Comparison of ENCODE assay signal across 1 cellular context in genomic region chr10:49538381-49539319, GRCh38.
TF ChIP-seq lines count a peak whose summit lies in the region.

TSS of gene ERCC6 (minus strand) at chr10:49539121.

TF ChIP-seq in K562, 482 proteins besides CTCF, POLR2A, EP300 and RAD21 (continued from another document and continues in another):
- TF ChIP-seq ZNF740 (CRISPR knock-in tag; IDR thresholded peaks at IDR 0.05) (0 out of 2 replicates have a peak, but pooled peaks have one; percentile 11), ZNF740 (tag; IDR thresholded peaks at IDR 0.05) (no peak), SRSF7 (optimal IDR thresholded peaks at IDR 0.05; ENCODE audit: low read depth, low read length) (no peak), FOXK1 (CRISPR knock-in tag; IDR thresholded peaks at IDR 0.05; ENCODE audit: borderline replicate concordance) (no peak), TARDBP (IDR thresholded peaks at IDR 0.05) (no peak), ARID1B (IDR thresholded peaks at IDR 0.05) (no peak), ZNF586 (CRISPR knock-in tag; conservative IDR thresholded peaks at IDR 0.05) (no peak), MLX (CRISPR knock-in tag; conservative IDR thresholded peaks at IDR 0.05) (no peak), ZNF124 (CRISPR knock-in tag; IDR thresholded peaks at IDR 0.05) (no peak), ZNF766 (CRISPR knock-in tag; conservative IDR thresholded peaks at IDR 0.05) (peak; percentile 41), LARP7 (IDR thresholded peaks at IDR 0.05) (no peak), ZBTB12 (CRISPR knock-in tag; IDR thresholded peaks at IDR 0.05) (0 out of 2 replicates have a peak, but pooled peaks have one; percentile 27), HMG20B (CRISPR knock-in tag; IDR thresholded peaks at IDR 0.05) (no peak), CTBP1 (IDR thresholded peaks at IDR 0.05; ENCODE audit: borderline replicate concordance) (peak; percentile 93), ZNF347 (CRISPR knock-in tag; IDR thresholded peaks at IDR 0.05; ENCODE audit: low read depth) (no peak), SIN3B (IDR thresholded peaks at IDR 0.05; ENCODE audit: low read depth) (peak; percentile 77), C11orf30 (IDR thresholded peaks at IDR 0.05; ENCODE audit: low read depth) (peak; percentile 65), ZNF764 (CRISPR knock-in tag; IDR thresholded peaks at IDR 0.05; ENCODE audit: low read depth) (peak; percentile 87), RFX5 (IDR thresholded peaks at IDR 0.05; ENCODE audit: low read depth, low read length) (no peak), ZNF184 (CRISPR knock-in tag; IDR thresholded peaks at IDR 0.05) (no peak), NFIX (CRISPR knock-in tag; IDR thresholded peaks at IDR 0.05; ENCODE audit: low read depth) (no peak), NCOA2 (IDR thresholded peaks at IDR 0.05; ENCODE audit: partially characterized antibody in 2 of 2) (no peak), ZFP1 (CRISPR knock-in tag; IDR thresholded peaks at IDR 0.05) (no peak), ZNF695 (CRISPR knock-in tag; IDR thresholded peaks at IDR 0.05) (no peak), TCF15 (CRISPR knock-in tag; IDR thresholded peaks at IDR 0.05) (no peak), DLX4 (CRISPR knock-in tag; IDR thresholded peaks at IDR 0.05) (no peak), SMAD4 (CRISPR knock-in tag; conservative IDR thresholded peaks at IDR 0.05) (peak; percentile 43; the same call in 1 of the 2 replicates), ZNF140 (CRISPR knock-in tag; IDR thresholded peaks at IDR 0.05) (no peak), ZBED1 (IDR thresholded peaks at IDR 0.05) (no peak), HNRNPK (IDR thresholded peaks at IDR 0.05; ENCODE audit: low read depth, low read length, poor library complexity, severe bottlenecking) (no peak), RNF219 (CRISPR knock-in tag; IDR thresholded peaks at IDR 0.05) (no peak), RHOXF2B (CRISPR knock-in tag; conservative IDR thresholded peaks at IDR 0.05) (no peak), SOX6 (IDR thresholded peaks at IDR 0.05) (0 out of 2 replicates have a peak, but pooled peaks have one; percentile 33), HOMEZ (CRISPR knock-in tag; IDR thresholded peaks at IDR 0.05) (no peak), TCF3 (CRISPR knock-in tag; IDR thresholded peaks at IDR 0.05) (no peak), KDM1A (IDR thresholded peaks at IDR 0.05) (no peak), PCBP1 (IDR thresholded peaks at IDR 0.05; ENCODE audit: low read depth, low read length, poor library complexity, severe bottlenecking) (no peak), ZNF280A (IDR thresholded peaks at IDR 0.05; ENCODE audit: low read depth, partially characterized antibody) (no peak), HDAC6 (IDR thresholded peaks at IDR 0.05; ENCODE audit: low read depth, low read length) (no peak), BACH1 (tag; IDR thresholded peaks at IDR 0.05) (no peak), ETV6 (IDR thresholded peaks at IDR 0.05; ENCODE audit: borderline replicate concordance in 1 of 2, low read depth in 2 of 2, low read length in 1 of 2) (no peak), ETV6 (CRISPR knock-in tag; IDR thresholded peaks at IDR 0.05; ENCODE audit: borderline replicate concordance) (no peak), HDAC3 (IDR thresholded peaks at IDR 0.05; ENCODE audit: borderline replicate concordance, partially characterized antibody) (no peak), GABPB1 (CRISPR knock-in tag; IDR thresholded peaks at IDR 0.05) (peak; percentile 84), SRSF9 (IDR thresholded peaks at IDR 0.05; ENCODE audit: borderline replicate concordance, low read depth, low read length) (no peak), TSHZ1 (CRISPR knock-in tag; IDR thresholded peaks at IDR 0.05) (no peak), PRMT5 (CRISPR knock-in tag; IDR thresholded peaks at IDR 0.05) (no peak)
- TF ChIP-seq, protein P1, sequence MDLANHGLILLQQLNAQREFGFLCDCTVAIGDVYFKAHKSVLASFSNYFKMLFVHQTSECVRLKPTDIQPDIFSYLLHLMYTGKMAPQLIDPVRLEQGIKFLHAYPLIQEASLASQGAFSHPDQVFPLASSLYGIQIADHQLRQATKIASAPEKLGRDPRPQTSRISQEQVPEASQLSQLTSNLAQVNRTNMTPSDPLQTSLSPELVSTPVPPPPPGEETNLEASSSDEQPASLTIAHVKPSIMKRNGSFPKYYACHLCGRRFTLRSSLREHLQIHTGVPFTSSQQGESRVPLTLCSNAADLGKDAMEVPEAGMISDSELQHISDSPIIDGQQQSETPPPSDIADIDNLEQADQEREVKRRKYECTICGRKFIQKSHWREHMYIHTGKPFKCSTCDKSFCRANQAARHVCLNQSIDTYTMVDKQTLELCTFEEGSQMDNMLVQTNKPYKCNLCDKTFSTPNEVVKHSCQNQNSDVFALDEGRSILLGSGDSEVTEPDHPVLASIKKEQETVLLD (IDR thresholded peaks at IDR 0.05): peak; percentile 96
- TF ChIP-seq, protein P2, sequence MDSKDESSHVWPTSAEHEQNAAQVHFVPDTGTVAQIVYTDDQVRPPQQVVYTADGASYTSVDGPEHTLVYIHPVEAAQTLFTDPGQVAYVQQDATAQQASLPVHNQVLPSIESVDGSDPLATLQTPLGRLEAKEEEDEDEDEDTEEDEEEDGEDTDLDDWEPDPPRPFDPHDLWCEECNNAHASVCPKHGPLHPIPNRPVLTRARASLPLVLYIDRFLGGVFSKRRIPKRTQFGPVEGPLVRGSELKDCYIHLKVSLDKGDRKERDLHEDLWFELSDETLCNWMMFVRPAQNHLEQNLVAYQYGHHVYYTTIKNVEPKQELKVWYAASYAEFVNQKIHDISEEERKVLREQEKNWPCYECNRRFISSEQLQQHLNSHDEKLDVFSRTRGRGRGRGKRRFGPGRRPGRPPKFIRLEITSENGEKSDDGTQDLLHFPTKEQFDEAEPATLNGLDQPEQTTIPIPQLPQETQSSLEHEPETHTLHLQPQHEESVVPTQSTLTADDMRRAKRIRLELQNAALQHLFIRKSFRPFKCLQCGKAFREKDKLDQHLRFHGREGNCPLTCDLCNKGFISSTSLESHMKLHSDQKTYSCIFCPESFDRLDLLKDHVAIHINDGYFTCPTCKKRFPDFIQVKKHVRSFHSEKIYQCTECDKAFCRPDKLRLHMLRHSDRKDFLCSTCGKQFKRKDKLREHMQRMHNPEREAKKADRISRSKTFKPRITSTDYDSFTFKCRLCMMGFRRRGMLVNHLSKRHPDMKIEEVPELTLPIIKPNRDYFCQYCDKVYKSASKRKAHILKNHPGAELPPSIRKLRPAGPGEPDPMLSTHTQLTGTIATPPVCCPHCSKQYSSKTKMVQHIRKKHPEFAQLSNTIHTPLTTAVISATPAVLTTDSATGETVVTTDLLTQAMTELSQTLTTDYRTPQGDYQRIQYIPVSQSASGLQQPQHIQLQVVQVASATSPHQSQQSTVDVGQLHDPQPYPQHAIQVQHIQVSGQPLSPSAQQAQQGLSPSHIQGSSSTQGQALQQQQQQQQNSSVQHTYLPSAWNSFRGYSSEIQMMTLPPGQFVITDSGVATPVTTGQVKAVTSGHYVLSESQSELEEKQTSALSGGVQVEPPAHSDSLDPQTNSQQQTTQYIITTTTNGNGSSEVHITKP (IDR thresholded peaks at IDR 0.05; ENCODE audit: partially characterized antibody): no peak
- TF ChIP-seq, protein P3, sequence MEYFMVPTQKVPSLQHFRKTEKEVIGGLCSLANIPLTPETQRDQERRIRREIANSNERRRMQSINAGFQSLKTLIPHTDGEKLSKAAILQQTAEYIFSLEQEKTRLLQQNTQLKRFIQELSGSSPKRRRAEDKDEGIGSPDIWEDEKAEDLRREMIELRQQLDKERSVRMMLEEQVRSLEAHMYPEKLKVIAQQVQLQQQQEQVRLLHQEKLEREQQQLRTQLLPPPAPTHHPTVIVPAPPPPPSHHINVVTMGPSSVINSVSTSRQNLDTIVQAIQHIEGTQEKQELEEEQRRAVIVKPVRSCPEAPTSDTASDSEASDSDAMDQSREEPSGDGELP (CRISPR knock-in tag; IDR thresholded peaks at IDR 0.05; ENCODE audit: borderline replicate concordance): peak; percentile 99
